28 cellular contexts compared by ENCODE assay signal in the genomic region with DNA sequence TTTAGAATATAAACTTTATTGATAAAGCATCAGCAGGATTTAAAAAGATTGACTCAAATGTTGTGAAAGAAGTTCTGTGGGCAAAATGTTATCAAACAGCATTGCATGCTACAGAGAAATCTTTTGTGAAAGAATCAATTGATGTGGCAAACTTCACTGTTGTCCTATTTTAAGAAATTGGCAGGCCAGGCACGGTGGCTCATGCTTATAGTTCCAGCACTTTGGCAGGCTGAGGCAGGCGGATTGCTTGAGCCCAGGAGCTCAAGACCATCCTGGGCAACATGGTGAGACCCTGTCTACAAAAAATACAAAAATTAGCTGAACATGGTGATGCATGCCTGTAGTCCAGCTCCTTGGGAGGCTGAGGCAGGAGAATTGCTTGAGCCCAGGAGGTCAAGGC. TPM values are rescaled to one million over a fixed set of nuclear protein-coding genes. Genes with fewer than 3 reads are reported as not detected.
DNase-seq lines count a peak whose midpoint lies in the region; ATAC-seq and TF ChIP-seq lines count a peak whose summit lies in the region.
"Had no signal": no experiment of that assay in that cellular context is flagged by ENCODE, and none has a peak within 500 bp of the region (broad histone marks: within the 10 kb centered on the region; RNA-seq: fewer than 3 reads in every experiment).

No MANE protein-coding gene starts in this region.

- BruUV-seq in mammary epithelial cell (replicated peaks; lab: Mats Ljungman, UMichigan): no TSS peak

- 42 to 60% (median 49%) methylated on average over 2 of the region's 2 CpGs for WGBS in heart left ventricle, 4 donors
- WGBS in mammary epithelial cell (ENCODE audit: low coverage, missing lambda C conversion rate): 45% methylated on average over 2 of the region's 2 CpGs

- in situ Hi-C loops in mammary epithelial cell (cut with MboI; ENCODE audit: low sequenced_read_pairs in 2 of 2): no loop called here

- H3K79me2 ChIP-seq in mammary epithelial cell (ENCODE audit: insufficient read depth, low read length): peaks cover 75% of the 10 kb centered on the region

- TF ChIP-seq CTCF in heart left ventricle (IDR thresholded peaks at IDR 0.05) (no peak), upper lobe of right lung (IDR thresholded peaks at IDR 0.05) (no peak), mammary epithelial cell (conservative IDR thresholded peaks at IDR 0.05 in 1 of 2, IDR thresholded peaks at IDR 0.05 in 1 of 2; ENCODE audit: extremely low read depth in 1 of 2, insufficient read depth in 1 of 2, low read depth in 1 of 2, low read length in 2 of 2) (no peak)

- DNase-seq in heart left ventricle: peak in 1 of 5 donors; percentile 46
- no peak for DNase-seq in cardiac septum (ENCODE audit: low spot score)
- peak; percentile 25 for DNase-seq in astrocyte of the hippocampus (ENCODE audit: low read depth, low spot score)
- peak; percentile 83 for DNase-seq in medulla oblongata (ENCODE audit: extremely low spot score)
- DNase-seq in occipital lobe (lab: John Stamatoyannopoulos, UW): no peak
- no peak for DNase-seq in upper lobe of right lung
- DNase-seq in mammary epithelial cell: no peak
- DNase-seq: 8988T; activated B cell treated with CpG ODN at 0.5 μM for 24 hours; activated CD4-positive, alpha-beta T cell treated with anti-CD3 and anti-CD28 coated beads, Interleukin-2, amount 10 ng/mL, durations not matched to agents 7 days and 5 days; CD4-positive, alpha-beta memory T cell; DMS 273 treated with DMSO at 0.1 percent for 48 hours; endodermal cell; HFFc6; kidney glomerular epithelial cell; NCI-H146; NCI-H2107; NCI-H345; SIG-M5; sigmoid colon; stimulated activated CD4-positive, alpha-beta T cell treated with anti-CD3 and anti-CD28 coated beads, Interleukin-4, amount 100 ng/mL, for 4 hours; SW 1271; T-helper 9 cell; upper lobe of left lung had no signal

- no peak overlapping the region for H3K9ac ChIP-seq in mammary epithelial cell (ENCODE audit: insufficient read depth, low read length)
- H3K9ac ChIP-seq: parathyroid adenoma had no signal

- no peaks in the 10 kb centered on the region for H3K27me3 ChIP-seq in heart left ventricle
- H3K27me3 ChIP-seq in upper lobe of right lung: no peaks in the 10 kb centered on the region
- H3K27me3 ChIP-seq in mammary epithelial cell (ENCODE audit: insufficient read depth, low read length): no peaks in the 10 kb centered on the region
- H3K27me3 ChIP-seq: sigmoid colon, upper lobe of left lung had no signal

- H3K4me1 ChIP-seq in heart left ventricle (peaks cover 0 to 34% (median 12%) of the 10 kb centered on the region in 12 donors), upper lobe of right lung (no peaks in the 10 kb centered on the region), mammary epithelial cell (ENCODE audit: insufficient read depth, low read length) (no peaks in the 10 kb centered on the region)
- H3K4me1 ChIP-seq: parathyroid adenoma, upper lobe of left lung had no signal

- H3K9me3 ChIP-seq in heart left ventricle (peaks cover 0 to 34% (median 14%) of the 10 kb centered on the region in 12 donors), upper lobe of right lung (peaks cover 5% of the 10 kb centered on the region), mammary epithelial cell (replicated peaks; ENCODE audit: insufficient read depth, low read length) (peaks cover 6% of the 10 kb centered on the region)

- H2AFZ ChIP-seq in mammary epithelial cell (ENCODE audit: low read depth, low read length): no peak overlapping the region
- H2AFZ ChIP-seq: parathyroid adenoma had no signal

- peak in 3 of 4 donors; percentile 58 to 71 (median 64) for ATAC-seq in heart left ventricle
- no peak for ATAC-seq in upper lobe of right lung
- ATAC-seq: activated naive CD4-positive, alpha-beta T cell treated with anti-CD3 and anti-CD28 coated beads, Interleukin-2, amount 50 U/mL, for 72 hours; Panc1 had no signal

- no peak overlapping the region for H3K4me2 ChIP-seq in mammary epithelial cell (ENCODE audit: insufficient read depth, low read depth, low read length)

- H3K27ac ChIP-seq in heart left ventricle (no peak overlapping the region), temporal lobe (ENCODE audit: low read depth, low read length) (peak overlapping the region; percentile 24), upper lobe of right lung (no peak overlapping the region), mammary epithelial cell (ENCODE audit: insufficient read depth, low read depth, low read length) (no peak overlapping the region)
- H3K27ac ChIP-seq: parathyroid adenoma, sigmoid colon, upper lobe of left lung had no signal

- no peaks in the 10 kb centered on the region for H4K20me1 ChIP-seq in mammary epithelial cell (ENCODE audit: insufficient read depth, low read length)

- intact Hi-C loops in heart left ventricle (cut with DNase I): no loop called here
- intact Hi-C loops in cardiac septum (cut with DNase I): no loop called here
- intact Hi-C loops in upper lobe of right lung (cut with DNase I): no loop called here
- intact Hi-C loops in mammary epithelial cell (cut with micrococcal nuclease): no loop called here

- dilution Hi-C loops in mammary epithelial cell (cut with HindIII; ENCODE audit: low sequenced_read_pairs): no loop called here

- CTCF ChIA-PET in mammary epithelial cell (lab: Charles Lee; ENCODE audit: low non-redundant PET): no interaction called here

- H3K4me3 ChIP-seq in heart left ventricle (no peak overlapping the region), upper lobe of right lung (no peak overlapping the region), mammary epithelial cell (replicated peaks in 1 of 3; ENCODE audit: insufficient read depth in 1 of 3, low read depth in 2 of 3, low read length in 3 of 3) (no peak overlapping the region)
- H3K4me3 ChIP-seq: sigmoid colon, upper lobe of left lung had no signal

- TF ChIP-seq POLR2A in heart left ventricle (IDR thresholded peaks at IDR 0.05): no peak

- H3K36me3 ChIP-seq in heart left ventricle (peaks cover 0 to 66% (median 15%) of the 10 kb centered on the region in 9 donors), upper lobe of right lung (peaks cover 8% of the 10 kb centered on the region), mammary epithelial cell (ENCODE audit: insufficient read depth, low read length) (peaks cover 1% of the 10 kb centered on the region)

RNA-seq across cellular contexts. Expression of gene ZBTB43, which starts 17.4 kb away (rescaled TPM):
- total RNA-seq in heart left ventricle (10 to 100 TPM; 18.0 to 42.8 (median 36.2) TPM), cardiac septum (38.9 TPM), temporal lobe (51.9 TPM), occipital lobe (57.7 TPM), upper lobe of right lung (24.9 TPM), mammary epithelial cell (10 to 100 TPM; 24.0 to 32.4 TPM)
- polyA plus RNA-seq in heart left ventricle (10 to 100 TPM; 10.7 to 18.5 TPM), mammary epithelial cell (7.0 TPM)
- polyA minus RNA-seq in mammary epithelial cell: 6.4 TPM

RNA-seq across cellular contexts. Expression of gene ZBTB34, which starts 38.2 kb away (rescaled TPM):
- total RNA-seq in heart left ventricle (1 to 10 TPM; 3.7 to 8.2 (median 5.2) TPM), cardiac septum (5.7 TPM), temporal lobe (59.5 TPM), occipital lobe (83.0 TPM), upper lobe of right lung (15.1 TPM), mammary epithelial cell (10 to 100 TPM in 1 of 2 donors, 1 to 10 TPM in 1; 5.1 to 10.3 TPM)
- polyA plus RNA-seq in heart left ventricle (1 to 10 TPM; 2.2 to 3.4 TPM), mammary epithelial cell (3.4 TPM)
- polyA minus RNA-seq in mammary epithelial cell: 7.0 TPM

Comparison
In these comparisons a context has a peak if more than half of its experiments do, and no peak if none do; other contexts are left out.
1. DNase-seq: peak in astrocyte of the hippocampus (single experiment) and medulla oblongata (single experiment); none in cardiac septum (single experiment), occipital lobe (single experiment), upper lobe of right lung (single experiment) and mammary epithelial cell (single experiment).